9 cellular contexts compared by ENCODE assay signal in genomic region chr2:85852979-85853498, GRCh38. TPM values are rescaled to one million over a fixed set of nuclear protein-coding genes. Genes with fewer than 3 reads are reported as not detected.
DNase-seq lines count a peak whose midpoint lies in the region; ATAC-seq, FAIRE-seq and TF ChIP-seq lines count a peak whose summit lies in the region.
"Had no signal": no experiment of that assay in that cellular context is flagged by ENCODE, and none has a peak within 500 bp of the region (broad histone marks: within the 10 kb centered on the region; RNA-seq: fewer than 3 reads in every experiment).

No MANE protein-coding gene starts in this region.

- H3K27ac Mint-ChIP-seq in T-cell, result peak overlapping the region; percentile 99 to 100

- peak overlapping the region; percentile 34; the same call in 1 of the 2 replicates for H3K4me2 ChIP-seq in K562 (ENCODE audit: insufficient read depth, low read length)

- H3K27ac ChIP-seq in K562 (ENCODE audit: extremely low read depth, low read depth, low read length) (no peak overlapping the region), psoas muscle (peak overlapping the region; percentile 10), prostate gland (no peak overlapping the region)
- H3K27ac ChIP-seq: epithelial cell of prostate had no signal

- in situ Hi-C loops in K562 (cut with MboI), result no loop called here

- H3K4me3 ChIP-seq in GM08714 (ENCODE audit: low read length) (peak overlapping the region; percentile 37; the same call in 1 of the 2 replicates), K562 (no peak overlapping the region), psoas muscle (peak overlapping the region; percentile 12), prostate gland (no peak overlapping the region)

- H3K27me3 ChIP-seq in K562 (ENCODE audit: control insufficient read depth in 2 of 2, insufficient read depth in 2 of 2, low read length in 2 of 2) (no peaks in the 10 kb centered on the region), psoas muscle (ENCODE audit: insufficient read depth in 3 of 3, low read length in 2 of 3) (no peaks in the 10 kb centered on the region), prostate gland (replicated peaks; ENCODE audit: insufficient read depth) (no peaks in the 10 kb centered on the region)

- FAIRE-seq in K562 (lab: Jason Lieb, UNC), result no peak

- H3K9me1 ChIP-seq in K562 (ENCODE audit: control insufficient read depth, insufficient read depth, low read length), result no peaks in the 10 kb centered on the region

- no peaks in the 10 kb centered on the region for H3K9me3 ChIP-seq in K562 (replicated peaks; ENCODE audit: control insufficient read depth, insufficient read depth, low read depth, low read length)
- H3K9me3 ChIP-seq in psoas muscle, result no peaks in the 10 kb centered on the region
- no peaks in the 10 kb centered on the region for H3K9me3 ChIP-seq in prostate gland

- H3K36me3 Mint-ChIP-seq in T-cell, result peaks cover 42% of the 10 kb centered on the region

- ATAC-seq in HG02642 (IDR thresholded peaks at IDR 0.05; ENCODE audit: poor library complexity, unreplicated experiment) (peak; percentile 70), T-cell (replicated peaks in 1 of 4) (peak; percentile 83 to 86 (median 85)), K562 (peak; percentile 31; the same call in 1 of the 3 replicates), psoas muscle (no peak)

- no TSS peak for BruUV-seq in K562 (replicated peaks; lab: Mats Ljungman, UMichigan)

- H3K9me3 Mint-ChIP-seq in T-cell, result peaks cover 2 to 10% (median 4%) of the 10 kb centered on the region in 3 donors

- no peak for TF ChIP-seq RAD21 in K562 (CRISPR knock-in tag; conservative IDR thresholded peaks at IDR 0.05 in 1 of 2, IDR thresholded peaks at IDR 0.05 in 1 of 2)

- peak overlapping the region; percentile 69 to 81 (median 77) for H3K4me3 Mint-ChIP-seq in T-cell

- H2AFZ ChIP-seq in K562 (ENCODE audit: low read depth, low read length), result peak overlapping the region; percentile 53

- no peaks in the 10 kb centered on the region for H4K20me1 ChIP-seq in K562 (replicated peaks; ENCODE audit: control insufficient read depth, insufficient read depth, low read length)

- TF ChIP-seq EP300 in K562 (IDR thresholded peaks at IDR 0.05; ENCODE audit: low read length), result no peak

- H3K4me1 Mint-ChIP-seq in T-cell, result peaks cover 67 to 86% (median 76%) of the 10 kb centered on the region in 3 donors

- CTCF ChIA-PET in T-cell (lab: Charles Lee) (interaction anchor here (0.6 to 4.3 kb wide), 7 partner anchors 13 to 253 kb away, joined by 3 to 40 read pairs (median 6); partner anchors contain the start of genes POLR1A (in 1 of the 2), PTCD3 (in 1 of the 2) and ST3GAL5 (in 1 of the 2)), K562 (lab: Yijun Ruan, JAX; ENCODE audit: low intra/inter-chr PET ratio) (no interaction called here)

- DNase-seq in T-cell (peak; percentile 46 to 84 (median 74)), K562 (ENCODE audit: extremely low read depth in 1 of 4, low spot score in 3 of 4) (no peak), psoas muscle (no peak), NCI-H2227 treated with DMSO at 0.1 percent for 48 hours (lab: John Stamatoyannopoulos, UW) (no peak), DMS79 treated with DMSO at 0.1 percent for 48 hours (lab: John Stamatoyannopoulos, UW) (no peak), prostate gland (ENCODE audit: low spot score) (no peak)

- peaks cover 0 to 5% of the 10 kb centered on the region in 2 experiments; a peak in 1 of 5 replicates for H3K4me1 ChIP-seq in K562 (replicated peaks in 1 of 2; ENCODE audit: control insufficient read depth in 2 of 2, insufficient read depth in 2 of 2, low read length in 2 of 2)
- peaks cover 9% of the 10 kb centered on the region for H3K4me1 ChIP-seq in psoas muscle
- no peaks in the 10 kb centered on the region for H3K4me1 ChIP-seq in prostate gland (replicated peaks)

- H3K36me3 ChIP-seq in K562 (ENCODE audit: control insufficient read depth, insufficient read depth, low read length), result no peaks in the 10 kb centered on the region
- peaks cover 0 to 76% of the 10 kb centered on the region in 2 donors for H3K36me3 ChIP-seq in psoas muscle (ENCODE audit: insufficient read depth in 1 of 2, low read depth in 1 of 2)
- no peaks in the 10 kb centered on the region for H3K36me3 ChIP-seq in prostate gland

- no peak for TF ChIP-seq CTCF in K562 (IDR thresholded peaks at IDR 0.05 in 2 of 3, conservative IDR thresholded peaks at IDR 0.05 in 1 of 3; ENCODE audit: insufficient read depth in 2 of 3, low read depth in 1 of 3, low read length in 3 of 3)
- no peak for TF ChIP-seq CTCF in psoas muscle (IDR thresholded peaks at IDR 0.05)
- no peak for TF ChIP-seq CTCF in prostate gland (IDR thresholded peaks at IDR 0.05)

- H3K27me3 Mint-ChIP-seq in T-cell, result no peaks in the 10 kb centered on the region

- H3K79me2 ChIP-seq in K562 (ENCODE audit: control insufficient read depth, insufficient read depth, low read length), result no peaks in the 10 kb centered on the region

- TF ChIP-seq POLR2A in K562 (conservative IDR thresholded peaks at IDR 0.05), result no peak
- TF ChIP-seq POLR2A in prostate gland (IDR thresholded peaks at IDR 0.05), result no peak

- intact Hi-C loops in K562 (cut with micrococcal nuclease), result no loop called here
- intact Hi-C loops in psoas muscle (cut with DNase I), result no loop called here
- intact Hi-C loops in prostate gland (cut with DNase I), result loop anchor here (5.0 kb wide), 1 partner anchor 34 kb away; the partner anchor contains the start of gene ST3GAL5

- POLR2A ChIA-PET in T-cell (lab: Charles Lee) (interaction anchor here (0.6 to 1.0 kb wide), 5 partner anchors 25 to 955 kb away, joined by 3 to 9 read pairs (median 4); no protein-coding TSS in a partner anchor), K562 (lab: Yijun Ruan, JAX) (interaction anchor here (0.9 kb wide), 1 partner anchor 9 kb away, joined by 3 read pairs; no protein-coding TSS in a partner anchor)

- 19% methylated on average over 11 of the region's 11 CpGs for WGBS in K562 (ENCODE audit: insufficient coverage, low coverage, missing lambda C conversion rate)
- 72 to 81% (median 74%) methylated on average over 11 of the region's 11 CpGs for WGBS in psoas muscle, 3 donors
- 76% methylated on average over 11 of the region's 11 CpGs for WGBS in prostate gland

- H3K9ac ChIP-seq in K562 (ENCODE audit: insufficient read depth in 1 of 2, low read depth in 2 of 2, low read length in 2 of 2), result peak overlapping the region; percentile 11 to 50; a peak in 1 of 4 replicates

TF ChIP-seq in K562, 482 proteins besides CTCF, POLR2A, EP300 and RAD21:
- TF ChIP-seq FOXA3 (CRISPR knock-in tag; conservative IDR thresholded peaks at IDR 0.05 in 1 of 2, IDR thresholded peaks at IDR 0.05 in 1 of 2) (no peak), FIP1L1 (IDR thresholded peaks at IDR 0.05; ENCODE audit: low read depth, low read length, poor library complexity, severe bottlenecking) (no peak), ZNF282 (CRISPR knock-in tag; IDR thresholded peaks at IDR 0.05) (no peak), MAZ (CRISPR knock-in tag; conservative IDR thresholded peaks at IDR 0.05 in 1 of 2, IDR thresholded peaks at IDR 0.05 in 1 of 2) (no peak), OTX1 (CRISPR knock-in tag; IDR thresholded peaks at IDR 0.05) (no peak), SIN3B (IDR thresholded peaks at IDR 0.05; ENCODE audit: low read depth) (no peak), PHB (CRISPR knock-in tag; IDR thresholded peaks at IDR 0.05) (no peak), ZNF184 (CRISPR knock-in tag; IDR thresholded peaks at IDR 0.05) (no peak), DNMT1 (IDR thresholded peaks at IDR 0.05) (no peak), TFE3 (CRISPR knock-in tag; IDR thresholded peaks at IDR 0.05) (no peak)
TF ChIP-seq in K562: peak in this region for 0.

RNA-seq across cellular contexts. Expression of gene ST3GAL5, which starts 35.8 kb away (rescaled TPM):
- total RNA-seq in T-cell (10 to 100 TPM; 22.8 to 56.2 (median 31.9) TPM), K562 (2014; rRNA removed) (4.1 and 6.3 TPM in 2 replicates), K562 (2014; rRNA removed; fragmentation: Illumina TruSeq; extraction: Trizol) (4.4 and 4.9 TPM in 2 replicates), K562 (2015; rRNA removed; fragmentation: Illumina TruSeq; extraction: Trizol) (2.9 and 3.6 TPM in 2 replicates), K562 (2021) (4.0 and 4.2 TPM in 2 replicates), psoas muscle (10 to 100 TPM in 3 of 4 donors, 1 to 10 TPM in 1; 7.9 to 19.5 (median 12.4) TPM), prostate gland (10 to 100 TPM; 24.7 to 38.6 TPM)
- 39.5 and 67.1 TPM in 2 replicates for total RNA-seq in K562 (2011; cell fraction: chromatin; rRNA removed; ENCODE audit: low replicate concordance)
- total RNA-seq in K562 (2011; cell fraction: nucleolus; rRNA removed), result 22.7 and 28.6 TPM in 2 replicates
- 36.4 and 54.3 TPM in 2 replicates for total RNA-seq in K562 (2011; cell fraction: nucleoplasm; rRNA removed)
- polyA plus RNA-seq in K562 (2011; rRNA removed) (7.9 and 10.0 TPM in 2 replicates), K562 (2014; fragmentation: Illumina TruSeq; extraction: Trizol) (3.5 and 4.1 TPM in 2 replicates), K562 (2014; fragmentation: Nextera tagmentation; extraction: Ambion mirVana) (1 to 10 TPM; 1.6 to 1.8 TPM), K562 (2014; rRNA removed) (3.1 and 4.4 TPM in 2 replicates), psoas muscle (10 to 100 TPM; 14.6 to 35.6 (median 15.3) TPM)
- polyA plus RNA-seq in K562 (2011; cell fraction: cytosol; rRNA removed), result 2.8 and 4.2 TPM in 2 replicates
- polyA plus RNA-seq in K562 (2011; cell fraction: nucleus; rRNA removed), result 7.7 and 8.6 TPM in 2 replicates
- 2.7 and 8.7 TPM in 2 replicates for polyA plus RNA-seq in K562 (2012)
- 11.3 and 14.3 TPM in 2 replicates for polyA minus RNA-seq in K562 (2011; rRNA and poly(A)+ RNA removed)
- polyA minus RNA-seq in K562 (2011; cell fraction: cytosol; rRNA and poly(A)+ RNA removed), result 2.3 and 3.1 TPM in 2 replicates
- polyA minus RNA-seq in K562 (2011; cell fraction: nucleus; rRNA and poly(A)+ RNA removed), result 6.5 and 12.1 TPM in 2 replicates

Comparison
In these comparisons a context has a peak if more than half of its experiments do, and no peak if none do; other contexts are left out.
1. H3K4me3 ChIP-seq: peak in GM08714 (single experiment) and psoas muscle (single experiment); none in K562 (single experiment) and prostate gland (0 of 2).
2. ATAC-seq: peak in HG02642 (single experiment), T-cell (4 of 4) and K562 (single experiment); none in psoas muscle (0 of 4).
3. DNase-seq: peak in T-cell (34 of 34); none in K562 (0 of 4), psoas muscle (0 of 2), NCI-H2227 treated with DMSO at 0.1 percent for 48 hours (single experiment), DMS79 treated with DMSO at 0.1 percent for 48 hours (single experiment) and prostate gland (single experiment).